Comparison of ENCODE assay signal across 8 cellular contexts in the genomic region with DNA sequence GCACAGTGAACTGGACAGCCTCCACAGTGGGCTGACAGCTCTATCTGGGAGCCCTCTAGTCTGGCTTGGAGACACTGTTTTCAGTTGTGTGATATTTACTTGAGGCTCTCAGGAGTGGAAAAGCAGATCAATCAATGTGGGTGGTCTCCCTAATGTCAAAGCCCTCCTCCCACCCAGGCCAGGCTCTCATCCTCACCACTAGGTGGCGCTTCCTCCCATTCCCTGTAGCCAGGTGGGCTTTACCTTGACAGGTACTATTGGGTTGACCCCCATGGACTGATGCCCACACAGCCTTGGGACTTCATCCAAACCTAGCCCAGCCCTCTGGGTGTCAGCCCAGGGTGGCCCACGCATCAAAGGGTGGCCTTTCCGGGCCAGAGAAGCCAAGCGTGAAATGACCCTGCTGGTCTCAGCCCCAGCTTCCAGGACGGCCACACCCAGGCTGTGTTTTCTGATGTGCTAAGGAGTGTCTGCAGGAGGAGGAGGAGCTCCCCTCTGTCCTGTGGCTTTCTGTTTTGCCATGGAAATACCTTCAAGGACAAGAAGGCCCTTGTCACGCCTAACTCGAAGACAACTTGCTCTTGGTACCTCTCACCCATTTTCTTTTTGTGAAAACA. TPM values are rescaled to one million over a fixed set of nuclear protein-coding genes. Genes with fewer than 3 reads are reported as not detected.
A peak's percentile ranks its signal among the peaks of the same experiment; 100 is the strongest.
DNase-seq lines count a peak whose midpoint lies in the region; ATAC-seq, FAIRE-seq and TF ChIP-seq lines count a peak whose summit lies in the region.

No MANE protein-coding gene starts in this region.

- ATAC-seq in body of pancreas (no peak), GM21619 (IDR thresholded peaks at IDR 0.05; ENCODE audit: unreplicated experiment) (no peak)

- intact Hi-C loops in body of pancreas (cut with DNase I), result no loop called here
- intact Hi-C loops in sigmoid colon (cut with DNase I), result no loop called here

- no peak overlapping the region for H3K27ac Mint-ChIP-seq in nephron progenitor cell

- no peak overlapping the region for H3K4me3 Mint-ChIP-seq in nephron progenitor cell

- TF ChIP-seq POLR2A in body of pancreas (IDR thresholded peaks at IDR 0.05) (no peak), sigmoid colon (IDR thresholded peaks at IDR 0.05) (no peak)

- H3K9me3 ChIP-seq in body of pancreas, result no peaks in the 10 kb centered on the region
- no peaks in the 10 kb centered on the region for H3K9me3 ChIP-seq in sigmoid colon

- H3K9me3 Mint-ChIP-seq in nephron progenitor cell, result no peaks in the 10 kb centered on the region

- WGBS in body of pancreas, 2 donors, result 80 to 82% methylated on average over 3 to 7 of the region's 7 CpGs
- 41 to 63% methylated on average over 7 of the region's 7 CpGs for WGBS in sigmoid colon, 2 donors

- DNase-seq in Daoy (ENCODE audit: low read depth) (peak; percentile 26), NCI-H69 (lab: John Stamatoyannopoulos, UW) (peak; percentile 36), body of pancreas (no peak), nephron progenitor cell (peak; percentile 37), RCC 7860 (ENCODE audit: low spot score) (no peak), sigmoid colon (no peak), amniotic stem cell (lab: John Stamatoyannopoulos, UW) (no peak)

- no peaks in the 10 kb centered on the region for H3K4me1 Mint-ChIP-seq in nephron progenitor cell

- H3K36me3 ChIP-seq in body of pancreas (replicated peaks in 1 of 2; ENCODE audit: insufficient read depth in 1 of 2, low read depth in 2 of 2) (no peaks in the 10 kb centered on the region), sigmoid colon (no peaks in the 10 kb centered on the region)

- peaks cover 24% of the 10 kb centered on the region for H3K27me3 Mint-ChIP-seq in nephron progenitor cell (ENCODE audit: low read depth, poor library complexity)

- no peaks in the 10 kb centered on the region for H3K36me3 Mint-ChIP-seq in nephron progenitor cell (ENCODE audit: low read depth)

- no peak for TF ChIP-seq EP300 in sigmoid colon (IDR thresholded peaks at IDR 0.05)

- no peaks in the 10 kb centered on the region for H3K27me3 ChIP-seq in body of pancreas
- peaks cover 0 to 2% (median 0%) of the 10 kb centered on the region in 3 donors for H3K27me3 ChIP-seq in sigmoid colon

- no peak overlapping the region for H3K27ac ChIP-seq in body of pancreas
- no peak overlapping the region for H3K27ac ChIP-seq in sigmoid colon

- H3K4me1 ChIP-seq in body of pancreas (peaks cover 24% of the 10 kb centered on the region), sigmoid colon (no peaks in the 10 kb centered on the region)

- H3K4me3 ChIP-seq in body of pancreas, result no peak overlapping the region
- H3K4me3 ChIP-seq in sigmoid colon, result no peak overlapping the region

- no peak for FAIRE-seq in RCC 7860 (lab: Jason Lieb, UNC)

- peak in 6 of 7 experiments; percentile 17 to 37 (median 34) for TF ChIP-seq CTCF in body of pancreas (IDR thresholded peaks at IDR 0.05)
- TF ChIP-seq CTCF in nephron progenitor cell (IDR thresholded peaks at IDR 0.05), result peak; percentile 62
- TF ChIP-seq CTCF in sigmoid colon (IDR thresholded peaks at IDR 0.05), result no peak

RNA-seq across cellular contexts. Expression of gene CLIC6, which starts 54.0 kb away (rescaled TPM):
- total RNA-seq in Daoy (2014; rRNA removed; shearing (Covaris generic)), result 2.1 and 3.1 TPM in 2 replicates
- total RNA-seq in body of pancreas, result 1 to 10 TPM in 1 of 2 donors, under 1 TPM in 1; 0.99 to 1.8 TPM
- total RNA-seq in sigmoid colon, result 1 to 10 TPM in 1 of 4 donors, under 1 TPM in 2, not detected in 1; 0.71 to 1.8 (median 0.95) TPM
- 1 to 10 TPM; 1.4 to 6.9 (median 5.4) TPM for polyA plus RNA-seq in sigmoid colon

Comparison
In these comparisons a context has a peak if more than half of its experiments do, and no peak if none do; other contexts are left out.
1. DNase-seq: peak in Daoy (single experiment), NCI-H69 (single experiment) and nephron progenitor cell (single experiment); none in body of pancreas (0 of 4), RCC 7860 (single experiment), sigmoid colon (single experiment) and amniotic stem cell (single experiment).
2. CTCF ChIP-seq: peak in body of pancreas (6 of 7) and nephron progenitor cell (single experiment); none in sigmoid colon (0 of 4).